ENCODE assay signal across 2 cellular contexts in the genomic region with DNA sequence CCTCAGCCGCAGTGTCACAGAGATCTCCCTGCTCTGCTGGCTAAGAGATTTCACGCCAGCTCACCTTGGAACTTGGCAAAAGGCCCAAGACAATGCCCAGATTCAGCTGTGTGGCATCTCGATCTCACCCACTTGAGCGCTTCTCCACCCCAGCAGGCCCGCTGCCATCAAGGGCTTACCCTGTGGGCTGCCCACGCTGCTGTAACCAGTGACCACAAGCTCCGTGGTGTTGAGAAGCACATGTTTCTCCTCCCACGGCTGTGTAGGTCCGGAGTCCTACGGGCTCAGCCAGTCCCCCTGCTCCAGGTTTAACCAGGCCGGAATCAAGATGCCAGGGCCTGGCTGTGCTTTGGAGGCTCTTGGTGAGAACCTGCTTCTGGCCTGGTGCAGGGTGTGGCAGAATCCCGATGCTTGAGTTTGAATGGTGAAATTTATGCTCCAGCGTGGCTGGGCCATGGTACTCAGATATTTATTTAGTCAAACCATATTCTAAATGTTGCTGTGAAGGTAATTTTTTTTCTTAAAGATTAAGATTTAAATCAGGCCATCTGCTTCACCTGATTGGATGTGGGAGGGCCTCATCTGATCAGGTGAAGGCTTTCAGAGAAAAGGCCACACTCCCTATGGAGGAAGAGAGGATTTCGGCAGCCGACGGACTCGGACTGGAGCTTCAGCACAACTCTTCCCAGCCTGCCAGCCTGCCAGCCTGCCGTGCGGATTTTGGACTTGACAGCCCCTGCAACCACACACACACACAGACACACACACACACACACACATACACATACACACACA.
TF ChIP-seq lines count a peak whose summit lies in the region.

No MANE protein-coding gene starts in this region.

TF ChIP-seq in HepG2, 621 proteins besides CTCF, POLR2A, EP300 and RAD21:
- TF ChIP-seq BHLHE40 (IDR thresholded peaks at IDR 0.05; ENCODE audit: low read length): no peak
- TF ChIP-seq ZNF564 (CRISPR knock-in tag; IDR thresholded peaks at IDR 0.05): peak; percentile 88; the same call in 1 of the 2 replicates
- no peak for TF ChIP-seq TEAD2 (CRISPR knock-in tag; IDR thresholded peaks at IDR 0.05)

TF ChIP-seq in K562, 482 proteins besides CTCF, POLR2A, EP300 and RAD21:
- no peak for TF ChIP-seq SIN3B (IDR thresholded peaks at IDR 0.05; ENCODE audit: low read depth)
- peak; percentile 85 for TF ChIP-seq ZNF134 (CRISPR knock-in tag; conservative IDR thresholded peaks at IDR 0.05)
- no peak for TF ChIP-seq ETV6 (IDR thresholded peaks at IDR 0.05; ENCODE audit: borderline replicate concordance in 1 of 2, low read depth in 2 of 2, low read length in 1 of 2)
- TF ChIP-seq ETV6 (CRISPR knock-in tag; IDR thresholded peaks at IDR 0.05; ENCODE audit: borderline replicate concordance): no peak
- no peak for TF ChIP-seq PPARD (CRISPR knock-in tag; IDR thresholded peaks at IDR 0.05)
- TF ChIP-seq, protein P1, sequence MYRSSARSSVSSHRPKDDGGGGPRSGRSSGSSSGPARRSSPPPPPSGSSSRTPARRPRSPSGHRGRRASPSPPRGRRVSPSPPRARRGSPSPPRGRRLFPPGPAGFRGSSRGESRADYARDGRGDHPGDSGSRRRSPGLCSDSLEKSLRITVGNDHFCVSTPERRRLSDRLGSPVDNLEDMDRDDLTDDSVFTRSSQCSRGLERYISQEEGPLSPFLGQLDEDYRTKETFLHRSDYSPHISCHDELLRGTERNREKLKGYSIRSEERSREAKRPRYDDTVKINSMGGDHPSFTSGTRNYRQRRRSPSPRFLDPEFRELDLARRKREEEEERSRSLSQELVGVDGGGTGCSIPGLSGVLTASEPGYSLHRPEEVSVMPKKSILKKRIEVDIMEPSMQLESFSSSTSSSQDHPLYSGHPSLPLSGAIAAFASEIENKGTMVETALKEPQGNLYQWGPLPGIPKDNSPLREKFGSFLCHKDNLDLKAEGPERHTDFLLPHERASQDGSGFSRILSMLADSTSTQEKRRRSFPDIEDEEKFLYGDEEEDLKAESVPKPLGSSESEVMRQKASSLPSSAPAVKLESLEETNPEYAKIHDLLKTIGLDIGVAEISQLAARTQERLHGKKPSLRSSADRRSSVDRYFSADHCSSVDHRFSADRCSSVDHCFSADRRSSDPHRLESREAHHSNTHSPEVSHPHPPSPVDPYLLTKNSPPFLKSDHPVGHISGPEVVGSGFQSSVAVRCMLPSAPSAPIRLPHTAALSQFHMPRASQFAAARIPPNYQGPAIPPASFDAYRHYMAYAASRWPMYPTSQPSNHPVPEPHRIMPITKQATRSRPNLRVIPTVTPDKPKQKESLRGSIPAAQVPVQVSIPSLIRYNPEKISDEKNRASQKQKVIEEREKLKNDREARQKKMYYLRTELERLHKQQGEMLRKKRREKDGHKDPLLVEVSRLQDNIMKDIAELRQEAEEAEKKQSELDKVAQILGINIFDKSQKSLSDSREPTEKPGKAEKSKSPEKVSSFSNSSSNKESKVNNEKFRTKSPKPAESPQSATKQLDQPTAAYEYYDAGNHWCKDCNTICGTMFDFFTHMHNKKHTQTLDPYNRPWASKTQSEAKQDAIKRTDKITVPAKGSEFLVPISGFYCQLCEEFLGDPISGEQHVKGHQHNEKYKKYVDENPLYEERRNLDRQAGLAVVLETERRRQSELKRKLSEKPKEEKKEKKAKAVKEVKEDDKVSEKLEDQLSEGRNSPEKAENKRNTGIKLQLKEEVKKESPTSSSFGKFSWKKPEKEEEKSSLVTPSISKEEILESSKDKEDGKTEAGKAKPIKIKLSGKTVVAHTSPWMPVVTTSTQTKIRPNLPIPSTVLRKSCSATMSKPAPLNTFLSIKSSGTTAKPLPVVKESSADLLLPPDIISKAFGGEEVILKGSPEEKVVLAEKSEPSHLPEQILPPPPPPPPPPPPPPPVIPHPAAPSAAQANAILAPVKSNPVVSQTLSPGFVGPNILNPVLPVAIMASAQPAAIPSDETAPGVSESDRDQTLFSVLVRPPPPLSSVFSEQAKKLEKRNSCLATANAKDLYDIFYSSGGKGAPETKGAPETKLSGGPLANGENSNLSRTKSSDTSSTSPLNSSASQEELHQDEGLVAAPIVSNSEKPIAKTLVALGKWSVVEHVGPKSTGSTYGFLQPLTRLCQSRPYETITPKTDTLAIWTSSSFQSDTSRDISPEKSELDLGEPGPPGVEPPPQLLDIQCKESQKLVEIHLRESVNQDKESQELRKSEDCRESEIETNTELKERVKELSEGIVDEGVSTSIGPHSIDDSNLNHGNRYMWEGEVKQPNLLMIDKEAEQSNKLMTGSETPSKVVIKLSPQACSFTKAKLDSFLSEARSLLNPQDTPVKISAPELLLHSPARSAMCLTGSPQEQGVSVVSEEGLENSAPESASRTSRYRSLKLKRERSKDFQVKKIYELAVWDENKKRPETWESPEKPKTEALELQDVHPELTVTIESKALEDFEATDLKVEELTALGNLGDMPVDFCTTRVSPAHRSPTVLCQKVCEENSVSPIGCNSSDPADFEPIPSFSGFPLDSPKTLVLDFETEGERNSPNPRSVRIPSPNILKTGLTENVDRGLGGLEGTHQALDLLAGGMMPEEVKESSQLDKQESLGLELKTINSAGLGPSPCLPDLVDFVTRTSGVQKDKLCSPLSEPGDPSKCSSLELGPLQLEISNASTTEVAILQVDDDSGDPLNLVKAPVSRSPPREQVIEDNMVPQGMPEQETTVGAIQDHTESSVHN (IDR thresholded peaks at IDR 0.05; ENCODE audit: borderline replicate concordance in 1 of 2, low read depth in 1 of 2): no peak
- TF ChIP-seq, protein P2, sequence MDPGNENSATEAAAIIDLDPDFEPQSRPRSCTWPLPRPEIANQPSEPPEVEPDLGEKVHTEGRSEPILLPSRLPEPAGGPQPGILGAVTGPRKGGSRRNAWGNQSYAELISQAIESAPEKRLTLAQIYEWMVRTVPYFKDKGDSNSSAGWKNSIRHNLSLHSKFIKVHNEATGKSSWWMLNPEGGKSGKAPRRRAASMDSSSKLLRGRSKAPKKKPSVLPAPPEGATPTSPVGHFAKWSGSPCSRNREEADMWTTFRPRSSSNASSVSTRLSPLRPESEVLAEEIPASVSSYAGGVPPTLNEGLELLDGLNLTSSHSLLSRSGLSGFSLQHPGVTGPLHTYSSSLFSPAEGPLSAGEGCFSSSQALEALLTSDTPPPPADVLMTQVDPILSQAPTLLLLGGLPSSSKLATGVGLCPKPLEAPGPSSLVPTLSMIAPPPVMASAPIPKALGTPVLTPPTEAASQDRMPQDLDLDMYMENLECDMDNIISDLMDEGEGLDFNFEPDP (CRISPR knock-in tag; IDR thresholded peaks at IDR 0.05): no peak
- TF ChIP-seq ZNF780A (CRISPR knock-in tag; IDR thresholded peaks at IDR 0.05): no peak
